15 cellular contexts compared by ENCODE assay signal in the genomic region with DNA sequence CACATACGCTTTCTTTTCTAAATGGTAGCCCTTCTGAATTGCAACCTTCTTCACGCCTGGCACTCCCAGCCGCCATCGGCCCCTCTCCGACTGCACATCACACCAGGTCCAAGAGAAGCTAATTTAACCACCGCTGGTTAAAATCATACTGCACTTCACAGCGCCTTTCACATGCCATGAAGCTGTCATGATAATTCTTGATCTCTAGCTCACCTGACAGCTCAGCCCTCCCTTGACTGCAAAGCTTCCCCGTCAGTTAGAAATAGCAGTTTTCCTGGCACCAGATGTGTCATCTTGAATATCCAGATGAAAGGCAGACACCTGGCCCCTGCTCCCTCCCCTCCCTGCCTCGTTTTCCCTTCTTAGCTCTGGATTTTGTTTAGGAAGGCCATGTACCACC.
"Had no signal": no experiment of that assay in that cellular context is flagged by ENCODE, and none has a peak within 500 bp of the region (broad histone marks: within the 10 kb centered on the region; RNA-seq: fewer than 3 reads in every experiment).

No MANE protein-coding gene starts in this region.

- ATAC-seq: activated CD8-positive, alpha-beta T cell treated with anti-CD3 and anti-CD28 coated beads, Interleukin-2, amount 10 ng/mL, durations not matched to agents 7 days and 5 days; activated T-cell treated with anti-CD3 and anti-CD28 coated beads, Interleukin-2, amount 50 U/mL, for 4 hours; esophagus mucosa; mucosa of descending colon had no signal

- H3K36me3 ChIP-seq: brain microvascular endothelial cell, ovary, transverse colon had no signal

- DNase-seq: activated CD4-positive, alpha-beta T cell treated with anti-CD3 and anti-CD28 coated beads, Interleukin-2, amount 10 ng/mL, durations not matched to agents 24 days and 14 days; activated CD8-positive, alpha-beta T cell treated with anti-CD3 and anti-CD28 coated beads, Interleukin-2, amount 10 ng/mL, durations not matched to agents 7 days and 5 days; activated naive CD4-positive, alpha-beta T cell treated with anti-CD3 and anti-CD28 coated beads for 36 hours; activated T-cell treated with anti-CD3 and anti-CD28 coated beads, Interleukin-2, amount 50 U/mL, for 4 hours; brain microvascular endothelial cell; cortex of kidney; mucosa of descending colon; naive B cell; ovary; stimulated activated CD4-positive, alpha-beta T cell treated with anti-CD3 and anti-CD28 coated beads, Interleukin-2, amount 100 ng/mL, for 24 hours; T1000; transverse colon had no signal

- H3K4me1 Mint-ChIP-seq: activated CD4-positive, alpha-beta T cell treated with anti-CD3 and anti-CD28 coated beads, Interleukin-2, amount 10 ng/mL, durations not matched to agents 24 days and 14 days; naive B cell had no signal

- H3K4me3 Mint-ChIP-seq: activated CD4-positive, alpha-beta T cell treated with anti-CD3 and anti-CD28 coated beads, Interleukin-2, amount 10 ng/mL, durations not matched to agents 24 days and 14 days; activated CD8-positive, alpha-beta T cell treated with anti-CD3 and anti-CD28 coated beads, Interleukin-2, amount 10 ng/mL, durations not matched to agents 7 days and 5 days; activated naive CD4-positive, alpha-beta T cell treated with anti-CD3 and anti-CD28 coated beads for 36 hours; activated T-cell treated with anti-CD3 and anti-CD28 coated beads, Interleukin-2, amount 50 U/mL, for 4 hours; naive B cell; stimulated activated naive CD8-positive, alpha-beta T cell treated with anti-CD3 and anti-CD28 coated beads, Interleukin-15, Interleukin-2, amounts not matched to agents 100 ng/mL and 50 ng/mL, for 24 hours had no signal

- H3K27ac ChIP-seq: brain microvascular endothelial cell, hepatocyte, ovary, transverse colon had no signal

- H3K9me3 Mint-ChIP-seq: activated CD4-positive, alpha-beta T cell treated with anti-CD3 and anti-CD28 coated beads, Interleukin-2, amount 10 ng/mL, durations not matched to agents 24 days and 14 days; activated naive CD4-positive, alpha-beta T cell treated with anti-CD3 and anti-CD28 coated beads for 36 hours; activated T-cell treated with anti-CD3 and anti-CD28 coated beads, Interleukin-2, amount 50 U/mL, for 4 hours; naive B cell; stimulated activated naive CD8-positive, alpha-beta T cell treated with anti-CD3 and anti-CD28 coated beads, Interleukin-15, Interleukin-2, amounts not matched to agents 100 ng/mL and 50 ng/mL, for 24 hours had no signal

- H3K9me3 ChIP-seq: mucosa of descending colon, ovary, transverse colon had no signal

- H3K27me3 Mint-ChIP-seq: activated CD4-positive, alpha-beta T cell treated with anti-CD3 and anti-CD28 coated beads, Interleukin-2, amount 10 ng/mL, durations not matched to agents 24 days and 14 days; naive B cell had no signal

- H3K27me3 ChIP-seq: brain microvascular endothelial cell, hepatocyte, ovary, transverse colon had no signal

- H3K27ac Mint-ChIP-seq: activated CD4-positive, alpha-beta T cell treated with anti-CD3 and anti-CD28 coated beads, Interleukin-2, amount 10 ng/mL, durations not matched to agents 24 days and 14 days; activated CD8-positive, alpha-beta T cell treated with anti-CD3 and anti-CD28 coated beads, Interleukin-2, amount 10 ng/mL, durations not matched to agents 7 days and 5 days; activated naive CD4-positive, alpha-beta T cell treated with anti-CD3 and anti-CD28 coated beads for 36 hours; stimulated activated naive CD8-positive, alpha-beta T cell treated with anti-CD3 and anti-CD28 coated beads, Interleukin-15, Interleukin-2, amounts not matched to agents 100 ng/mL and 50 ng/mL, for 24 hours had no signal

- H3K4me3 ChIP-seq: hepatocyte, mucosa of descending colon, ovary, transverse colon had no signal

- H3K36me3 Mint-ChIP-seq: naive B cell had no signal
